In the genomic region with DNA sequence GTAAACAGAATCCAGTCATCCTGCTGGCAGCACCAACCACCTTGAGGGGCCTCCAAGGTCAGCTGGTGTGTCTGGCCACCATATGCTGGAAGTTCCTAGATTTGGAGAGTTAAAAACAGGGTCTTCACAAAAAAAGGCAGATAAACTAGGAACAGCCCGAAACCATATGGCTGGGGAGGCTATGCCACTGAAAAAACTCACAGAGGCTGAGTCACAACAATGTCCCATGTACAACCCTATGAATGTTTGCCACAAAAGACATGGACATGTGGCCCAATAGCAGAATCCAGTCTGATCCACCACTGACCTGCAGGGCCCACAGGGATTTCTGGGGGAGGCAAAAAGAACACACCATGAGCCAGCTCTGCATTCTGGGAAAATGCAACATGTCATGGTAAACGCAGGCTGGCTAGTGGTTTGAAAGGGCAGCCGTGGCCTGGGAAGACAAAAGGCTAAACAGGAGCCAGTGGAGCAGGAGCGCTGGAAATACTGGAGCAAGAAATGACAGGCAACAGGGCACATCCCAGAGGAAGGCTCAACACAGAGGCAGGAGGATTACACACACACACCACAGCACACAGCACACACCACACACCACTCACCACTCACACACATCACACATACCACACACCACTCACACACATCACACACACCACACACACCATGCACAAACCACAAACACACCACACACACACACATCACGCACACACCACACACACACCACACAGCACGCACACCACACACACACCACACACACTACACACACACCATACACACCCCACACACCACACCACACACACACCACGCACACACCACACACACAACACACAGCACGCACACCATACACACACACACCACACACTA, we compare ENCODE assay signal across 12 cellular contexts. TPM values are rescaled to one million over a fixed set of nuclear protein-coding genes. Genes with fewer than 3 reads are reported as not detected.
DNase-seq lines count a peak whose midpoint lies in the region; ATAC-seq and TF ChIP-seq lines count a peak whose summit lies in the region.
"Had no signal": no experiment of that assay in that cellular context is flagged by ENCODE, and none has a peak within 500 bp of the region (broad histone marks: within the 10 kb centered on the region; RNA-seq: fewer than 3 reads in every experiment).

No MANE protein-coding gene starts in this region.

- H3K27ac ChIP-seq in RWPE2 (ENCODE audit: poor library complexity, severe bottlenecking) (peak overlapping the region; percentile 100), gastrocnemius medialis (peak overlapping the region; percentile 50 to 81 (median 58))
- H3K27ac ChIP-seq: body of pancreas, spleen had no signal

- H3K4me1 ChIP-seq in RWPE2 (ENCODE audit: insufficient read depth, poor library complexity, severe bottlenecking) (peaks cover 51% of the 10 kb centered on the region), gastrocnemius medialis (peaks cover 13 to 23% of the 10 kb centered on the region in 2 donors)
- H3K4me1 ChIP-seq: body of pancreas had no signal

- POLR2A ChIA-PET in GM10248 (lab: Yijun Ruan, JAX): no interaction called here

- no peak for TF ChIP-seq CTCF in RWPE2 (IDR thresholded peaks at IDR 0.05; ENCODE audit: poor library complexity, severe bottlenecking)
- TF ChIP-seq CTCF in fibroblast of the aortic adventitia (IDR thresholded peaks at IDR 0.05; ENCODE audit: insufficient read depth, low read length): no peak
- TF ChIP-seq CTCF in gastrocnemius medialis (IDR thresholded peaks at IDR 0.05 in 4 of 5, conservative IDR thresholded peaks at IDR 0.05 in 1 of 5): no peak
- TF ChIP-seq CTCF in GM10248 (IDR thresholded peaks at IDR 0.05; ENCODE audit: control extremely low read depth, extremely low read depth, low read depth, missing control alignments): no peak

- H3K9me3 ChIP-seq in RWPE2 (ENCODE audit: severe bottlenecking): no peaks in the 10 kb centered on the region
- no peaks in the 10 kb centered on the region for H3K9me3 ChIP-seq in gastrocnemius medialis
- H3K9me3 ChIP-seq: body of pancreas, spleen had no signal

- H3K36me3 ChIP-seq in RWPE2 (ENCODE audit: low read depth): peaks cover 9% of the 10 kb centered on the region; the same call in 1 of the 2 replicates
- no peaks in the 10 kb centered on the region for H3K36me3 ChIP-seq in gastrocnemius medialis
- H3K36me3 ChIP-seq: spleen had no signal

- H3K4me1 Mint-ChIP-seq in activated T-helper 1 cell treated with anti-CD3 and anti-CD28 coated beads, Interleukin-12 subunit alpha, Interleukin-12 subunit beta, Interleukin-2, Interleukin-4 antibody, amounts not matched to agents 30 ng/mL and 10 ng/mL and 1 ng/mL, durations not matched to agents 14 hours and 24 hours and 36 hours (ENCODE audit: low read depth): peaks cover 14% of the 10 kb centered on the region

- H3K27me3 ChIP-seq in RWPE2 (ENCODE audit: insufficient read depth, poor library complexity, severe bottlenecking) (no peaks in the 10 kb centered on the region), gastrocnemius medialis (no peaks in the 10 kb centered on the region)
- H3K27me3 ChIP-seq: body of pancreas, spleen had no signal

- intact Hi-C loops in gastrocnemius medialis (cut with DNase I; ENCODE audit: low total_unique reads): no loop called here
- intact Hi-C loops in activated T-helper 1 cell treated with anti-CD3 and anti-CD28 coated beads, Interleukin-12 subunit alpha, Interleukin-12 subunit beta, Interleukin-2, Interleukin-4 antibody, amounts not matched to agents 30 ng/mL and 10 ng/mL and 1 ng/mL, durations not matched to agents 14 hours and 24 hours and 36 hours (cut with micrococcal nuclease): no loop called here

- no peak for ATAC-seq in RWPE2 (ENCODE audit: low read depth)
- ATAC-seq in gastrocnemius medialis: peak; percentile 12 to 36
- ATAC-seq: body of pancreas had no signal

- H3K27me3 Mint-ChIP-seq in activated T-helper 1 cell treated with anti-CD3 and anti-CD28 coated beads, Interleukin-12 subunit alpha, Interleukin-12 subunit beta, Interleukin-2, Interleukin-4 antibody, amounts not matched to agents 30 ng/mL and 10 ng/mL and 1 ng/mL, durations not matched to agents 14 hours and 24 hours and 36 hours (ENCODE audit: insufficient read depth): no peaks in the 10 kb centered on the region

- in situ Hi-C loops in gastrocnemius medialis (cut with MboI; ENCODE audit: low sequenced_read_pairs in 4 of 4): no loop called here

- CTCF ChIA-PET in GM10248 (lab: Yijun Ruan, JAX): interaction anchor here (3.5 kb wide), 1 partner anchor 8 kb away, joined by 14 read pairs; no protein-coding TSS in a partner anchor

- H3K9me3 Mint-ChIP-seq in activated T-helper 1 cell treated with anti-CD3 and anti-CD28 coated beads, Interleukin-12 subunit alpha, Interleukin-12 subunit beta, Interleukin-2, Interleukin-4 antibody, amounts not matched to agents 30 ng/mL and 10 ng/mL and 1 ng/mL, durations not matched to agents 14 hours and 24 hours and 36 hours: no peaks in the 10 kb centered on the region

- H3K4me3 ChIP-seq in RWPE2 (ENCODE audit: severe bottlenecking) (no peak overlapping the region), fibroblast of the aortic adventitia (ENCODE audit: low read depth, low read length) (no peak overlapping the region), gastrocnemius medialis (no peak overlapping the region)
- H3K4me3 ChIP-seq: body of pancreas, spleen had no signal

- TF ChIP-seq POLR2A in gastrocnemius medialis (IDR thresholded peaks at IDR 0.05): no peak

- H3K36me3 Mint-ChIP-seq in activated T-helper 1 cell treated with anti-CD3 and anti-CD28 coated beads, Interleukin-12 subunit alpha, Interleukin-12 subunit beta, Interleukin-2, Interleukin-4 antibody, amounts not matched to agents 30 ng/mL and 10 ng/mL and 1 ng/mL, durations not matched to agents 14 hours and 24 hours and 36 hours (ENCODE audit: low read depth): no peaks in the 10 kb centered on the region

- no peak overlapping the region for H3K4me3 Mint-ChIP-seq in activated T-helper 1 cell treated with anti-CD3 and anti-CD28 coated beads, Interleukin-12 subunit alpha, Interleukin-12 subunit beta, Interleukin-2, Interleukin-4 antibody, amounts not matched to agents 30 ng/mL and 10 ng/mL and 1 ng/mL, durations not matched to agents 14 hours and 24 hours and 36 hours

- no peak overlapping the region for H3K27ac Mint-ChIP-seq in activated T-helper 1 cell treated with anti-CD3 and anti-CD28 coated beads, Interleukin-12 subunit alpha, Interleukin-12 subunit beta, Interleukin-2, Interleukin-4 antibody, amounts not matched to agents 30 ng/mL and 10 ng/mL and 1 ng/mL, durations not matched to agents 14 hours and 24 hours and 36 hours

- DNase-seq in HCEC 1CT: peak; percentile 43
- no peak for DNase-seq in RWPE2 (ENCODE audit: low spot score)
- DNase-seq in fibroblast of the aortic adventitia (ENCODE audit: low read depth): peak; percentile 42
- no peak for DNase-seq in gastrocnemius medialis
- DNase-seq in activated T-cell treated with anti-CD3 and anti-CD28 coated beads, Interleukin-2, amount 50 U/mL, for 48 hours: no peak
- DNase-seq in activated T-helper 1 cell treated with anti-CD3 and anti-CD28 coated beads, Interleukin-12 subunit alpha, Interleukin-12 subunit beta, Interleukin-2, Interleukin-4 antibody, amounts not matched to agents 30 ng/mL and 10 ng/mL and 1 ng/mL, durations not matched to agents 14 hours and 24 hours and 36 hours (ENCODE audit: low spot score): no peak
- no peak for DNase-seq in GM10248 (ENCODE audit: extremely low spot score)
- DNase-seq: activated CD8-positive, alpha-beta memory T cell treated with anti-CD3 and anti-CD28 coated beads, Interleukin-2, amount 50 U/mL, for 4 hours; GDM1; midbrain; spleen had no signal

RNA-seq across cellular contexts. Expression of a gene that starts 55.4 kb away (rescaled TPM):
- total RNA-seq in fibroblast of the aortic adventitia (ENCODE audit: low replicate concordance) (2.3 and 7.3 TPM in 2 replicates), gastrocnemius medialis (under 1 TPM in 1 of 4 donors, not detected in 3; 0.63 TPM)
- total RNA-seq in activated T-helper 1 cell treated with anti-CD3 and anti-CD28 coated beads, Interleukin-12 subunit alpha, Interleukin-12 subunit beta, Interleukin-2, Interleukin-4 antibody, amounts not matched to agents 30 ng/mL and 10 ng/mL and 1 ng/mL, durations not matched to agents 14 hours and 24 hours and 36 hours: 1.2 TPM in 2 replicates

RNA-seq across cellular contexts. Expression of a gene that starts 55.5 kb away (rescaled TPM):
- total RNA-seq in fibroblast of the aortic adventitia (ENCODE audit: low replicate concordance): 24.2 and 40.4 TPM in 2 replicates
- 10 to 100 TPM; 12.5 to 24.7 (median 18.9) TPM for total RNA-seq in gastrocnemius medialis
- total RNA-seq in activated T-helper 1 cell treated with anti-CD3 and anti-CD28 coated beads, Interleukin-12 subunit alpha, Interleukin-12 subunit beta, Interleukin-2, Interleukin-4 antibody, amounts not matched to agents 30 ng/mL and 10 ng/mL and 1 ng/mL, durations not matched to agents 14 hours and 24 hours and 36 hours: 76.8 and 77.8 TPM in 2 replicates

Comparison
In these comparisons a context has a peak if more than half of its experiments do, and no peak if none do; other contexts are left out.
1. DNase-seq: peak in HCEC 1CT (single experiment) and fibroblast of the aortic adventitia (single experiment); none in RWPE2 (single experiment), gastrocnemius medialis (0 of 2), activated T-cell treated with anti-CD3 and anti-CD28 coated beads, Interleukin-2, amount 50 U/mL, for 48 hours (0 of 2), activated T-helper 1 cell treated with anti-CD3 and anti-CD28 coated beads, Interleukin-12 subunit alpha, Interleukin-12 subunit beta, Interleukin-2, Interleukin-4 antibody, amounts not matched to agents 30 ng/mL and 10 ng/mL and 1 ng/mL, durations not matched to agents 14 hours and 24 hours and 36 hours (single experiment) and GM10248 (single experiment).